8 cellular contexts compared by ENCODE assay signal in genomic region chr12:47811581-47812484, GRCh38. TPM values are rescaled to one million over a fixed set of nuclear protein-coding genes. Genes with fewer than 3 reads are reported as not detected.
DNase-seq lines count a peak whose midpoint lies in the region; ATAC-seq and TF ChIP-seq lines count a peak whose summit lies in the region.

No MANE protein-coding gene starts in this region.

- TF ChIP-seq CTCF in stomach (IDR thresholded peaks at IDR 0.05), result no peak

- H3K4me3 ChIP-seq in adipocyte (ENCODE audit: low read length) (peak overlapping the region; percentile 76), iPS-18a (ENCODE audit: low read length) (peak overlapping the region; percentile 59), stomach (peak overlapping the region; percentile 37 to 42 (median 42))

- 40 to 67% (median 59%) methylated on average over 14 of the region's 14 CpGs for WGBS in stomach, 5 donors

- peaks cover 9% of the 10 kb centered on the region for H3K36me3 ChIP-seq in adipocyte (ENCODE audit: control insufficient read depth, insufficient read depth, low read length, severe bottlenecking)
- H3K36me3 ChIP-seq in iPS-18a (ENCODE audit: control insufficient read depth, low read depth, low read length), result peaks cover 3% of the 10 kb centered on the region
- H3K36me3 ChIP-seq in stomach, result no peaks in the 10 kb centered on the region

- peak; percentile 84 for TF ChIP-seq EP300 in stomach (IDR thresholded peaks at IDR 0.05)

- H3K9ac ChIP-seq in adipocyte (ENCODE audit: low read length) (peak overlapping the region; percentile 85), iPS-18a (ENCODE audit: low read length) (peak overlapping the region; percentile 61)

- H3K27me3 ChIP-seq in adipocyte (replicated peaks; ENCODE audit: control insufficient read depth, insufficient read depth, low read length) (no peaks in the 10 kb centered on the region), iPS-18a (ENCODE audit: control insufficient read depth, insufficient read depth, low read length) (no peaks in the 10 kb centered on the region), stomach (no peaks in the 10 kb centered on the region)

- H3K4me1 ChIP-seq in adipocyte (ENCODE audit: control insufficient read depth, insufficient read depth, low read length), result peaks cover 90% of the 10 kb centered on the region
- peaks cover 67% of the 10 kb centered on the region for H3K4me1 ChIP-seq in iPS-18a (ENCODE audit: control insufficient read depth, low read depth, low read length)
- H3K4me1 ChIP-seq in stomach, result peaks cover 96 to 100% (median 99%) of the 10 kb centered on the region in 4 donors

- intact Hi-C loops in stomach (cut with DNase I; ENCODE audit: low total_unique reads), result no loop called here

- TF ChIP-seq POLR2A in stomach (IDR thresholded peaks at IDR 0.05), result no peak

- H3K9me3 ChIP-seq in adipocyte (ENCODE audit: control insufficient read depth, low read length) (no peaks in the 10 kb centered on the region), iPS-18a (ENCODE audit: control insufficient read depth, low read depth, low read length) (no peaks in the 10 kb centered on the region), stomach (no peaks in the 10 kb centered on the region)

- DNase-seq in HT1080 (ENCODE audit: low read depth), result peak; percentile 78
- DNase-seq in adipocyte (ENCODE audit: low read depth), result peak; percentile 72
- DNase-seq in stomach, result no peak
- DNase-seq in NCI-H1417 (lab: John Stamatoyannopoulos, UW), result no peak

- H3K27ac ChIP-seq in iPS-18a (ENCODE audit: low read length), result peak overlapping the region; percentile 72
- peak overlapping the region; percentile 77 to 99 (median 98) for H3K27ac ChIP-seq in stomach

- no peak for ATAC-seq in HG03108 (IDR thresholded peaks at IDR 0.05; ENCODE audit: unreplicated experiment)
- no peak for ATAC-seq in GM21447 (IDR thresholded peaks at IDR 0.05; ENCODE audit: unreplicated experiment)
- ATAC-seq in HG03439 (IDR thresholded peaks at IDR 0.05; ENCODE audit: unreplicated experiment), result no peak

RNA-seq across cellular contexts. Expression of gene HDAC7, which starts 7.9 kb away (rescaled TPM):
- 36.8 and 40.0 TPM in 2 replicates for total RNA-seq in HT1080 (2014; rRNA removed; shearing (Covaris generic))
- polyA plus RNA-seq in HT1080 (2015; cell fraction: cytosol; rRNA removed), result 46.7 and 49.2 TPM in 2 replicates
- polyA plus RNA-seq in HT1080 (2015; cell fraction: nucleus; rRNA removed), result 105 and 114 TPM in 2 replicates
- 100 to 1,000 TPM in 2 of 5 donors, 10 to 100 TPM in 3; 32.1 to 313 (median 66.5) TPM for total RNA-seq in stomach
- polyA plus RNA-seq in stomach, result 10 to 100 TPM; 22.8 to 30.7 (median 28.6) TPM

RNA-seq across cellular contexts. Expression of gene SLC48A1, which starts 38.8 kb away (rescaled TPM):
- 11.7 and 13.3 TPM in 2 replicates for total RNA-seq in HT1080 (2014; rRNA removed; shearing (Covaris generic))
- polyA plus RNA-seq in HT1080 (2015; cell fraction: cytosol; rRNA removed), result 12.8 and 17.8 TPM in 2 replicates
- polyA plus RNA-seq in HT1080 (2015; cell fraction: nucleus; rRNA removed), result 20.2 and 21.6 TPM in 2 replicates
- total RNA-seq in stomach, result 10 to 100 TPM in 3 of 5 donors, 1 to 10 TPM in 2; 2.3 to 29.0 (median 18.1) TPM
- polyA plus RNA-seq in stomach, result 10 to 100 TPM in 1 of 3 donors, 1 to 10 TPM in 2; 6.3 to 18.2 (median 9.4) TPM

RNA-seq across cellular contexts. Expression of gene RAPGEF3, which starts 53.2 kb away (rescaled TPM):
- total RNA-seq in HT1080 (2014; rRNA removed; shearing (Covaris generic)), result 3.7 and 4.1 TPM in 2 replicates
- 1.5 and 2.2 TPM in 2 replicates for polyA plus RNA-seq in HT1080 (2015; cell fraction: cytosol; rRNA removed)
- 5.8 and 7.8 TPM in 2 replicates for polyA plus RNA-seq in HT1080 (2015; cell fraction: nucleus; rRNA removed)
- 100 to 1,000 TPM in 1 of 5 donors, 10 to 100 TPM in 4; 15.9 to 114 (median 25.0) TPM for total RNA-seq in stomach
- 10 to 100 TPM; 21.2 to 33.1 (median 22.9) TPM for polyA plus RNA-seq in stomach

Comparison
In these comparisons a context has a peak if more than half of its experiments do, and no peak if none do; other contexts are left out.
1. DNase-seq: peak in HT1080 (single experiment) and adipocyte (single experiment); none in stomach (single experiment) and NCI-H1417 (0 of 3).
2. Peak in every context shown above with its lines, with median percentiles within 50 percentile points of each other: H3K4me3 ChIP-seq.